In the genomic region with DNA sequence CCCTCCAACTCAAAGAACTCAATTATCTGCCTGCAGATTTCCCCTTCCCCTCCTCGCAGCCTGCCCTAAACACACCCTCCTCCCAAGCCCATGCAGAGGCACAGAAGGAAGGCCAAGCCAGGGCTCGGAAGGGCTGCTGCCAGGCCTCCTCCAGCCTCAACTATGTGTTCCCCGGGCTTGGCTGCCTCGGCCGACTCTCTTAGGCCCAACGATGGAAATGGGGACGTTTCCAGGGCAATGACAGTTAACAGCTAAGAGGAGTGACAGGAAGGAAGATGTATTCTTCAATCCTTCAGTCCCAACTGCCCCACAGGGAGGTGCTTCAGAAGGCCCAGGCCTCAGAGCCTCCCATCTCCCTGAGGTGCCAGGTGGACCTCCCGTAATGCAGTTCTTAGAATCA, we compare ENCODE assay signal across 14 cellular contexts.
DNase-seq lines count a peak whose midpoint lies in the region; ATAC-seq, FAIRE-seq and TF ChIP-seq lines count a peak whose summit lies in the region.
"Had no signal": no experiment of that assay in that cellular context is flagged by ENCODE, and none has a peak within 500 bp of the region (broad histone marks: within the 10 kb centered on the region; RNA-seq: fewer than 3 reads in every experiment).

No MANE protein-coding gene starts in this region.

- CTCF ChIA-PET in BJ (lab: Yijun Ruan, JAX): interaction anchor here (1.1 to 1.5 kb wide), 3 partner anchors 10 to 118 kb away, joined by 3 to 4 read pairs (median 4); no protein-coding TSS in a partner anchor

- TF ChIP-seq CTCF in BJ (IDR thresholded peaks at IDR 0.05; ENCODE audit: insufficient read depth, low read depth, low read length) (no peak), breast epithelium (IDR thresholded peaks at IDR 0.05) (no peak), lower lobe of right lung (IDR thresholded peaks at IDR 0.05) (no peak), GM13976 (IDR thresholded peaks at IDR 0.05; ENCODE audit: borderline replicate concordance, control extremely low read depth, extremely low read depth, insufficient read depth, missing control alignments) (no peak)

- DNase-seq in BJ (ENCODE audit: low read depth) (no peak), breast epithelium (ENCODE audit: low spot score in 2 of 2) (no peak), lower lobe of right lung (no peak), small intestine (no peak), DMS153 treated with DMSO at 0.1 percent for 48 hours (lab: John Stamatoyannopoulos, UW; ENCODE audit: unreplicated experiment) (no peak), GM13976 (ENCODE audit: low spot score) (no peak)
- DNase-seq in activated naive CD4-positive, alpha-beta T cell (lab: John Stamatoyannopoulos, UW): no peak
- DNase-seq in stimulated activated CD4-positive, alpha-beta T cell treated with anti-CD3 and anti-CD28 coated beads, Interleukin-4, amount 100 ng/mL, for 1 hour: no peak
- DNase-seq: AML-193, NCI-H1436 treated with DMSO at 0.1 percent for 48 hours, NCI-H526 treated with DMSO at 0.1 percent for 48 hours, SHP77, trophoblast cell had no signal

- H3K4me1 ChIP-seq in breast epithelium (peaks cover 6 to 9% of the 10 kb centered on the region in 2 donors), lower lobe of right lung (peaks cover 87% of the 10 kb centered on the region), small intestine (ENCODE audit: control insufficient read depth in 2 of 2, insufficient read depth in 1 of 2, low read depth in 1 of 2, low read length in 1 of 2) (peaks cover 5 to 20% of the 10 kb centered on the region in 2 donors)

- intact Hi-C loops in breast epithelium (cut with DNase I; ENCODE audit: low total_unique reads): loop anchor here (10.0 kb wide), 1 partner anchor 92 kb away; no protein-coding TSS in a partner anchor
- intact Hi-C loops in lower lobe of right lung (cut with DNase I): no loop called here

- H3K4me3 ChIP-seq in BJ (ENCODE audit: low read depth, low read length) (peak overlapping the region; percentile 55; the same call in 1 of the 2 replicates), breast epithelium (peak overlapping the region; percentile 7 to 73 (median 61)), lower lobe of right lung (no peak overlapping the region), small intestine (ENCODE audit: low read depth in 1 of 2, low read length in 2 of 2) (no peak overlapping the region)

- H3K27me3 ChIP-seq in BJ (ENCODE audit: control insufficient read depth, insufficient read depth, low read length) (no peaks in the 10 kb centered on the region), breast epithelium (no peaks in the 10 kb centered on the region), lower lobe of right lung (ENCODE audit: low read depth) (no peaks in the 10 kb centered on the region), small intestine (ENCODE audit: control insufficient read depth in 2 of 2, insufficient read depth in 2 of 2, low read length in 2 of 2) (no peaks in the 10 kb centered on the region)
- H3K27me3 ChIP-seq: neutrophil had no signal

- in situ Hi-C loops in GM13976 (cut with MboI; ENCODE audit: low sequenced_read_pairs, unreplicated experiment): no loop called here

- no peaks in the 10 kb centered on the region for H3K9me3 ChIP-seq in breast epithelium
- no peaks in the 10 kb centered on the region for H3K9me3 ChIP-seq in lower lobe of right lung
- H3K9me3 ChIP-seq in small intestine (ENCODE audit: control insufficient read depth, low read depth): no peaks in the 10 kb centered on the region
- H3K9me3 ChIP-seq: neutrophil had no signal

- no peak for TF ChIP-seq POLR2A in breast epithelium (IDR thresholded peaks at IDR 0.05)

- FAIRE-seq in small intestine (lab: Jason Lieb, UNC): no peak

- ATAC-seq in lower lobe of right lung: no peak

- WGBS in small intestine, 3 donors: 69 to 90% (median 89%) methylated on average over 8 of the region's 8 CpGs

- H3K36me3 ChIP-seq in BJ (ENCODE audit: control insufficient read depth, insufficient read depth, low read length) (peaks cover 10% of the 10 kb centered on the region), breast epithelium (no peaks in the 10 kb centered on the region), lower lobe of right lung (no peaks in the 10 kb centered on the region), small intestine (ENCODE audit: control insufficient read depth in 2 of 2, insufficient read depth in 2 of 2, low read length in 2 of 2) (no peaks in the 10 kb centered on the region)
- H3K36me3 ChIP-seq: neutrophil had no signal

- POLR2A ChIA-PET in BJ (lab: Charles Lee): no interaction called here

- H3K27ac ChIP-seq in breast epithelium (peak overlapping the region; percentile 95), lower lobe of right lung (peak overlapping the region; percentile 89), small intestine (ENCODE audit: low read depth in 1 of 2, low read length in 1 of 2) (peak overlapping the region; percentile 24 to 96)
- H3K27ac ChIP-seq: neutrophil had no signal

Comparison
In these comparisons a context has a peak if more than half of its experiments do, and no peak if none do; other contexts are left out.
1. H3K4me3 ChIP-seq: peak in BJ (single experiment) and breast epithelium (3 of 3); none in lower lobe of right lung (single experiment) and small intestine (0 of 2).
2. Peak in every context shown above with its lines, with median percentiles within 50 percentile points of each other: H3K27ac ChIP-seq.